Comparison of ENCODE assay signal across 8 cellular contexts in the genomic region with DNA sequence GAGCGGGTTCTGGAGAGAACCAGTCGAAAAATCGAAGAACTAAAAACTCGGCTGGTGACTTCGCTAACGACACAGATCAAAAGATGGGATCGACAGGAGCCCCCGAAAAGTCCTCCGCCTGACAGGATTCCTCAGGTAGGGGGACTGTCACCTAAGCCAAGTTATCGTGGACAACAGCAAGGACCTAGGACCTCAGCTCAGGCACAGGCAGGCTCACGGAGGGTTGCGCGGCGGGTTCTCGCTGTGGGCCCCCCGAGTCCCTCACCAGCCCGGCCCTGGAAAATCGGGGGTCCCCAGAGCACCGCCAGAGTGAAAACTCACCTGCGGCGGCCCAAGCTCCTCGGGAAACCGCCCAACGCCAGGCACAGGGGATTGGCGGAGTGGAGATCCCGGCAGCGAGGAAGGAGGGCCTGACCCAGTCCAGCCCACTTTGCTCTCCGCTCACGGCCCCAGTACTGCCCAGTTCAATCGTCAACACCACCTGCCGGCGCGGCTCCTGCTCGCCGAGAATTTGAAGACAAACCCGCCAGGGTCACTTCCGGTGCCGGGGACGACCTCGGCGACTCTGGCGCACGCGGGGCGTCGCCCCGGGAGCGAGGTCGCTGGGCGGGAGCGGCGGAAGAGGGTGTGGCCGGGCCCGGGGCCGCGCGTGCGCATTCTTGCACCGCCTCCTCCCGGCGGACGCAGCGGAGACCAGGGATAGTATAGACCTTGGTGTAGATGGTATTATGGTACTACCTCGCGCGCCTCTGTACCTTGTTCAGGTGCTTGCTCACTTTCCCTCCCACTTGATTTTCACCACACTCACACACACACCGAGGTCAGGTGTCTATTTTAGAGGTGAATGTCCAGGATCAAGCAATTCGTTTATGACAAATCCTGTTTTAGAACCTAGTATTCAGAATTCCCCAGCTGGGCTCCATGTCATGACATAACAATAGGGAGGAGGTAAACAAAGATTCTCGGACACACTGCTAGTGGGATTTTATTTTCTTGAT. TPM values are rescaled to one million over a fixed set of nuclear protein-coding genes. Genes with fewer than 3 reads are reported as not detected.
A peak's percentile ranks its signal among the peaks of the same experiment; 100 is the strongest.
DNase-seq lines count a peak whose midpoint lies in the region; ATAC-seq, FAIRE-seq and TF ChIP-seq lines count a peak whose summit lies in the region.

A gene (minus strand): TSS at position 567 of the 998 bp plus-strand sequence. CDS start 10,167 bp downstream, outside the sequence.

- FAIRE-seq in H54 (lab: Jason Lieb, UNC): peak; percentile 82

- peak within 1 kb of the TSS; percentile 69 for H3K4me3 ChIP-seq in fibroblast of pulmonary artery (replicated peaks; ENCODE audit: low read depth, low read length)

- no peaks in the 10 kb centered on the region for H3K27me3 Mint-ChIP-seq in natural killer cell treated with Interleukin-12 subunit alpha and Interleukin-12 subunit beta and Interleukin-15 and Interleukin-18, amount 100 ng/mL, for 72 hours

- no peaks in the 10 kb centered on the region for H3K9me3 Mint-ChIP-seq in natural killer cell treated with Interleukin-12 subunit alpha and Interleukin-12 subunit beta and Interleukin-15 and Interleukin-18, amount 100 ng/mL, for 72 hours

- DNase-seq in ELF-1 (ENCODE audit: low read depth, low spot score): peak; percentile 97
- peak; percentile 77 for DNase-seq in H54 (ENCODE audit: insufficient read length, low spot score)
- DNase-seq in LoVo (ENCODE audit: low spot score): peak; percentile 94
- DNase-seq in RWPE1 (ENCODE audit: low spot score): peak; percentile 89
- DNase-seq in activated T-helper 9 cell treated with anti-CD3 and anti-CD28 coated beads, Interleukin-2, amount 50 U/mL, for 16 hours (ENCODE audit: low read depth): peak; percentile 82
- peak; percentile 72 for DNase-seq in fibroblast of pulmonary artery (ENCODE audit: low read depth)
- DNase-seq in natural killer cell treated with Interleukin-12 subunit alpha and Interleukin-12 subunit beta and Interleukin-15 and Interleukin-18, amount 100 ng/mL, for 72 hours (ENCODE audit: low spot score): peak; percentile 93
- DNase-seq in stimulated activated naive CD4-positive, alpha-beta T cell treated with Interleukin-2 at 50 U/mL for 16 hours (lab: John Stamatoyannopoulos, UW): peak; percentile 83

- peak within 1 kb of the TSS; percentile 84 to 94 for H3K27ac Mint-ChIP-seq in natural killer cell treated with Interleukin-12 subunit alpha and Interleukin-12 subunit beta and Interleukin-15 and Interleukin-18, amount 100 ng/mL, for 72 hours

- ATAC-seq in natural killer cell treated with Interleukin-12 subunit alpha and Interleukin-12 subunit beta and Interleukin-15 and Interleukin-18, amount 100 ng/mL, for 72 hours: peak; percentile 97 to 99

- H3K4me1 Mint-ChIP-seq in natural killer cell treated with Interleukin-12 subunit alpha and Interleukin-12 subunit beta and Interleukin-15 and Interleukin-18, amount 100 ng/mL, for 72 hours (ENCODE audit: low read depth in 2 of 2): peaks cover 14 to 21% of the 10 kb centered on the region in 2 donors

- POLR2A ChIA-PET in RWPE1 (lab: Yijun Ruan, JAX; ENCODE audit: low non-redundant PET): no interaction called here

- peak within 1 kb of the TSS; percentile 96 for H3K4me3 Mint-ChIP-seq in natural killer cell treated with Interleukin-12 subunit alpha and Interleukin-12 subunit beta and Interleukin-15 and Interleukin-18, amount 100 ng/mL, for 72 hours

- peak within 1 kb of the TSS; percentile 92 for H3K27ac ChIP-seq in RWPE1

- CTCF ChIA-PET in RWPE1 (lab: Yijun Ruan, JAX): interaction anchor here (0.6 to 1.1 kb wide), 3 partner anchors 12 to 135 kb away, joined by 3 to 4 read pairs (median 3); no protein-coding TSS in a partner anchor

- TF ChIP-seq CTCF in RWPE1 (conservative IDR thresholded peaks at IDR 0.05; ENCODE audit: low read depth) (no peak), fibroblast of pulmonary artery (IDR thresholded peaks at IDR 0.05; ENCODE audit: low read length, missing control alignments) (no peak)

- peak; percentile 59 for TF ChIP-seq POLR2A in H54 (IDR thresholded peaks at IDR 0.05; ENCODE audit: low read depth, low read length)

- H3K36me3 Mint-ChIP-seq in natural killer cell treated with Interleukin-12 subunit alpha and Interleukin-12 subunit beta and Interleukin-15 and Interleukin-18, amount 100 ng/mL, for 72 hours: no peaks in the 10 kb centered on the region

RNA-seq across cellular contexts. Expression of the gene that starts here (rescaled TPM):
- total RNA-seq in natural killer cell treated with Interleukin-12 subunit alpha and Interleukin-12 subunit beta and Interleukin-15 and Interleukin-18, amount 100 ng/mL, for 72 hours: 10 to 100 TPM; 19.8 to 26.1 TPM

Comparison
In these comparisons a context has a peak if more than half of its experiments do, and no peak if none do; other contexts are left out.
1. Peak in every context shown above with its lines: DNase-seq, ATAC-seq, H3K4me3 ChIP-seq and H3K27ac ChIP-seq.